In the genomic region with DNA sequence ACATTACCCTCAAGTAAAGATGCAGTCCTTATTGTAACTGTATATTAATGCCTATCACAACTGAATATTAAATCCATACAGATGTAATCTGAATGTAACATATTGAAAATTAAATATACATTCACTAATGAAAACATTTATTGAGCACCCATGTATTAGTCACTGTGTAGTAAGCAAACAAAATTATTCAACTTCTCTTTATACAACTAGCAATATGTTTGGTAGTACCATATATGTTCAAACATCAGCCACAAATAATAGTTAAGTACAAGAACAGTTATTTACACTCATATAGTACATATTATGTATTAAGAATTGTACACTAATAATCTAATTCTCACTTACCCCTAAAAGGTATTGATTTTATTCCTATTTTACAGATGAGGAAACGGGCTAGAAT, we compare ENCODE assay signal across 30 cellular contexts.
"Had no signal": no experiment of that assay in that cellular context is flagged by ENCODE, and none has a peak within 500 bp of the region (broad histone marks: within the 10 kb centered on the region; RNA-seq: fewer than 3 reads in every experiment).

No MANE protein-coding gene starts in this region.

- H3K27ac ChIP-seq: neural progenitor cell, ovary, parathyroid adenoma, psoas muscle, right lobe of liver, sigmoid colon, suprapubic skin, testis, tibial artery, transverse colon, upper lobe of right lung, uterus had no signal

- DNase-seq: natural killer cell; occipital lobe; ovary; posterior cingulate gyrus; psoas muscle; right cardiac atrium; right lobe of liver; sigmoid colon; small intestine; stimulated activated CD4-positive, alpha-beta T cell treated with anti-CD3 and anti-CD28 coated beads, Interleukin-15, amount 100 ng/mL, for 24 hours; stimulated activated CD4-positive, alpha-beta T cell treated with anti-CD3 and anti-CD28 coated beads, Interleukin-2, amount 100 ng/mL, for 24 hours; stimulated activated CD4-positive, alpha-beta T cell treated with anti-CD3 and anti-CD28 coated beads, Interleukin-2, amount 100 ng/mL, for 48 hours; stimulated activated CD4-positive, alpha-beta T cell treated with anti-CD3 and anti-CD28 coated beads, Interleukin-4, amount 100 ng/mL, for 4 hours; stimulated activated CD8-positive, alpha-beta memory T cell treated with anti-CD3 and anti-CD28 coated beads, Interleukin-4, amount 100 ng/mL, for 48 hours; stimulated activated naive CD4-positive, alpha-beta T cell; stimulated activated naive CD8-positive, alpha-beta T cell treated with anti-CD3 and anti-CD28 coated beads, Interleukin-15, amount 100 ng/mL, for 72 hours; stimulated activated naive CD8-positive, alpha-beta T cell treated with anti-CD3 and anti-CD28 coated beads, Interleukin-15, Interleukin-2, amounts not matched to agents 100 U/mL and 50 U/mL, for 24 hours; substantia nigra; testis; tibial artery; transverse colon; upper lobe of right lung; uterus had no signal

- H3K4me1 ChIP-seq: neural progenitor cell, parathyroid adenoma, psoas muscle, right lobe of liver, sigmoid colon, suprapubic skin, testis, tibial artery, transverse colon, upper lobe of right lung, uterus had no signal

- ATAC-seq: natural killer cell; psoas muscle; right cardiac atrium; right lobe of liver; stimulated activated memory B cell treated with anti-CD40 and anti-IgM and Interleukin-4, amounts not matched to agents 10 μg/mL and 1 μg/mL and 100 μg/mL, for 72 hours; stimulated activated naive CD8-positive, alpha-beta T cell treated with anti-CD3 and anti-CD28 coated beads, Interleukin-15, amount 100 ng/mL, for 72 hours; stimulated activated naive CD8-positive, alpha-beta T cell treated with anti-CD3 and anti-CD28 coated beads, Interleukin-15, Interleukin-2, amounts not matched to agents 100 U/mL and 50 U/mL, for 24 hours; upper lobe of right lung had no signal

- H3K4me3 Mint-ChIP-seq: natural killer cell; nephron; neural progenitor cell; stimulated activated memory B cell treated with anti-CD40 and anti-IgM and Interleukin-4, amounts not matched to agents 10 μg/mL and 1 μg/mL and 100 μg/mL, for 72 hours; stimulated activated naive CD8-positive, alpha-beta T cell treated with anti-CD3 and anti-CD28 coated beads, Interleukin-15, amount 100 ng/mL, for 72 hours; type B pancreatic cell had no signal

- H2AFZ ChIP-seq: neural progenitor cell, parathyroid adenoma had no signal

- H3K4me3 ChIP-seq: neural progenitor cell, ovary, psoas muscle, right lobe of liver, sigmoid colon, suprapubic skin, testis, tibial artery, transverse colon, upper lobe of right lung, uterus had no signal

- H3K36me3 ChIP-seq: ovary, right lobe of liver, sigmoid colon, suprapubic skin, tibial artery, transverse colon, upper lobe of right lung, uterus had no signal

- H3K27ac Mint-ChIP-seq: natural killer cell; nephron; neural progenitor cell; progenitor cell of endocrine pancreas; stimulated activated memory B cell treated with anti-CD40 and anti-IgM and Interleukin-4, amounts not matched to agents 10 μg/mL and 1 μg/mL and 100 μg/mL, for 72 hours; stimulated activated naive CD8-positive, alpha-beta T cell treated with anti-CD3 and anti-CD28 coated beads, Interleukin-15, amount 100 ng/mL, for 72 hours; type B pancreatic cell had no signal

- H3K4me2 ChIP-seq: neural progenitor cell had no signal

- H3K27me3 ChIP-seq: neural progenitor cell, ovary, right lobe of liver, sigmoid colon, suprapubic skin, testis, tibial artery, transverse colon, upper lobe of right lung, uterus had no signal

- H3K36me3 Mint-ChIP-seq: natural killer cell; stimulated activated memory B cell treated with anti-CD40 and anti-IgM and Interleukin-4, amounts not matched to agents 10 μg/mL and 1 μg/mL and 100 μg/mL, for 72 hours had no signal

- H3K27me3 Mint-ChIP-seq: progenitor cell of endocrine pancreas; stimulated activated memory B cell treated with anti-CD40 and anti-IgM and Interleukin-4, amounts not matched to agents 10 μg/mL and 1 μg/mL and 100 μg/mL, for 72 hours; stimulated activated naive CD8-positive, alpha-beta T cell treated with anti-CD3 and anti-CD28 coated beads, Interleukin-15, amount 100 ng/mL, for 72 hours; type B pancreatic cell had no signal

- H3K9ac ChIP-seq: neural progenitor cell, parathyroid adenoma had no signal

- H3K79me2 ChIP-seq: parathyroid adenoma had no signal

- FAIRE-seq: small intestine had no signal

- H3K9me3 ChIP-seq: ovary, psoas muscle, right lobe of liver, sigmoid colon, suprapubic skin, testis, tibial artery, transverse colon, upper lobe of right lung, uterus had no signal

- H3K4me1 Mint-ChIP-seq: natural killer cell; nephron; neural progenitor cell; stimulated activated naive CD8-positive, alpha-beta T cell treated with anti-CD3 and anti-CD28 coated beads, Interleukin-15, amount 100 ng/mL, for 72 hours had no signal

- H3K9me3 Mint-ChIP-seq: natural killer cell; nephron; neural progenitor cell; stimulated activated memory B cell treated with anti-CD40 and anti-IgM and Interleukin-4, amounts not matched to agents 10 μg/mL and 1 μg/mL and 100 μg/mL, for 72 hours; stimulated activated naive CD8-positive, alpha-beta T cell treated with anti-CD3 and anti-CD28 coated beads, Interleukin-15, amount 100 ng/mL, for 72 hours; type B pancreatic cell had no signal
